In the genomic region with DNA sequence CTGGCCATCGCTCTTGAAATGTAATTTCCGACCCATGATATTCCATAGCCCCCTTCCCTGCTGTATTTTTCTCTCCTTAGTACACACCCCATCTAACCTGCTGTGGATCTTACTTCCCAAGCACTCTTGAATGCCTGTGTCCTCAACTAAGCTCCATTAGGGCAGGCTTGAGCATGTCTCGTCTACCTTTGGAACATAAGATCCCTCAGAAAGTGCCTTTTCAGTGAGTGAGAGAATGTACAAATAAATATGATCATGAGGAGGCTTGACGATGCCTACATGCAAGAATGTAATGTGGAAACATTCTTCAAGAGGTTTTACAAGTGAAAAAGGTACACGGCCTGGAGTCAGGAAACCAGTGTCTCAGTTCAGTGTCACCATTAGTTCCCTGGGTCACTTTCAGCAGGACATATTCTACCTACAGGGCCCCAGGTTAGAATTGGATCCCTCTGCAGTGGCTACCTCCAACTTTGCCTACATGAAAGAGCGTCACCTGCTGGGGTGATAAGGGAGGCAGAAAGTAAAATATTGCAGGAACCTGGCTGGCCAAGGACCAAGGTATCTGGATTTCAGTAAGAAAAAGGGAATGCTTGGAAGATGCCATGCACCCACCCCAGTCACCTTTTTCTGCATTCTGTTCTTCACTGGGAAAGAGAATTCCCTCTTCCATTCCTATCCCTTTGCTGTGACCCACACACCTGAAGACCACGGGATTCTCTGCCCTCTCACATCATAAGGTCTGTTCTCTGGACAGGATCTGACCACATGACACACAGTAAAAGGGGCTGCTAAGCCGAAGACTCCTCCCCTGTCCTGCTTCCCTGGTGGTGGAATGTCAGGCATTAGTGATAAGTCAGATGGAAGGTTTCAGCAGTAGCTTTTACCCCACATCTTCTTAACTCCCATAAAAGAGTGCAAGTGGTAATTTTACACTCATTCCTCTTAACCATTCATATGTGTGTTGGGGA, we compare ENCODE assay signal across 13 cellular contexts. TPM values are rescaled to one million over a fixed set of nuclear protein-coding genes. Genes with fewer than 3 reads are reported as not detected.
A peak's percentile ranks its signal among the peaks of the same experiment; 100 is the strongest.
DNase-seq lines count a peak whose midpoint lies in the region; ATAC-seq and TF ChIP-seq lines count a peak whose summit lies in the region.
"Had no signal": no experiment of that assay in that cellular context is flagged by ENCODE, and none has a peak within 500 bp of the region (broad histone marks: within the 10 kb centered on the region; RNA-seq: fewer than 3 reads in every experiment).

No MANE protein-coding gene starts in this region.

- H3K27ac ChIP-seq in lung (ENCODE audit: low read depth in 1 of 2, low read length in 1 of 2) (no peak overlapping the region), gastrocnemius medialis (no peak overlapping the region)
- H3K27ac ChIP-seq: heart left ventricle had no signal

- ATAC-seq in lung (ENCODE audit: insufficient read depth, low FRiP score): no peak
- ATAC-seq in gastrocnemius medialis: no peak
- ATAC-seq in GM21529 (IDR thresholded peaks at IDR 0.05; ENCODE audit: unreplicated experiment): no peak
- no peak for ATAC-seq in left cardiac atrium
- ATAC-seq: heart left ventricle had no signal

- H3K36me3 ChIP-seq in lung (ENCODE audit: control insufficient read depth in 2 of 2, insufficient read depth in 2 of 2, low read length in 2 of 2): no peaks in the 10 kb centered on the region
- H3K36me3 ChIP-seq in gastrocnemius medialis: no peaks in the 10 kb centered on the region
- H3K36me3 ChIP-seq: heart left ventricle had no signal

- DNase-seq in Calu3: peak; percentile 53
- peak; percentile 18 to 24 for DNase-seq in cardiac fibroblast (ENCODE audit: low read depth in 2 of 2)
- DNase-seq in lung (ENCODE audit: low spot score): no peak
- DNase-seq in gastrocnemius medialis: no peak
- no peak for DNase-seq in activated CD4-positive, alpha-beta T cell treated with anti-CD3 and anti-CD28 coated beads, Interleukin-2, amount 50 U/mL, for 1 hour
- no peak for DNase-seq in left cardiac atrium
- DNase-seq: central memory CD4-positive, alpha-beta T cell; DMS79 treated with DMSO at 0.1 percent for 48 hours; heart left ventricle; naive B cell; stimulated activated naive CD4-positive, alpha-beta T cell had no signal

- no peaks in the 10 kb centered on the region for H3K27me3 ChIP-seq in lung (ENCODE audit: control insufficient read depth, insufficient read depth)
- H3K27me3 ChIP-seq in gastrocnemius medialis: no peaks in the 10 kb centered on the region

- no peak overlapping the region for H3K27ac Mint-ChIP-seq in Calu3 (ENCODE audit: unreplicated experiment)
- H3K27ac Mint-ChIP-seq: naive B cell had no signal

- peaks cover 0 to 5% of the 10 kb centered on the region in 2 donors for H3K9me3 ChIP-seq in lung (ENCODE audit: control insufficient read depth in 2 of 2, insufficient read depth in 1 of 2, low read length in 1 of 2)
- H3K9me3 ChIP-seq in gastrocnemius medialis: no peaks in the 10 kb centered on the region

- H3K36me3 Mint-ChIP-seq in Calu3 (ENCODE audit: insufficient read depth, unreplicated experiment): no peaks in the 10 kb centered on the region

- no TSS peak for BruUV-seq in Calu3 (replicated peaks; lab: Mats Ljungman, UMichigan)

- peaks cover 11% of the 10 kb centered on the region for H3K27me3 Mint-ChIP-seq in Calu3 (ENCODE audit: unreplicated experiment)

- no peak overlapping the region for H3K4me3 ChIP-seq in cardiac fibroblast (replicated peaks in 1 of 2; ENCODE audit: low read depth in 2 of 2, low read length in 2 of 2)
- H3K4me3 ChIP-seq in lung: no peak overlapping the region
- H3K4me3 ChIP-seq in gastrocnemius medialis: no peak overlapping the region
- H3K4me3 ChIP-seq: heart left ventricle had no signal

- TF ChIP-seq CTCF in Calu3 (IDR thresholded peaks at IDR 0.05; ENCODE audit: unreplicated experiment) (peak; percentile 63), cardiac fibroblast (IDR thresholded peaks at IDR 0.05; ENCODE audit: low read depth, low read length) (peak; percentile 51), lung (IDR thresholded peaks at IDR 0.05; ENCODE audit: control extremely low read depth, extremely low read depth) (peak; percentile 7), gastrocnemius medialis (IDR thresholded peaks at IDR 0.05 in 4 of 5, conservative IDR thresholded peaks at IDR 0.05 in 1 of 5) (no peak)

- peaks cover 9% of the 10 kb centered on the region for H3K9me3 Mint-ChIP-seq in Calu3 (ENCODE audit: low read depth, unreplicated experiment)

- TF ChIP-seq RAD21 in Ishikawa (IDR thresholded peaks at IDR 0.05; ENCODE audit: low read depth): peak; percentile 49

- no peaks in the 10 kb centered on the region for H3K4me1 ChIP-seq in lung (ENCODE audit: control insufficient read depth in 2 of 2, insufficient read depth in 2 of 2, low read length in 2 of 2)
- no peaks in the 10 kb centered on the region for H3K4me1 ChIP-seq in gastrocnemius medialis
- H3K4me1 ChIP-seq: heart left ventricle had no signal

- no peak for TF ChIP-seq EP300 in Ishikawa (IDR thresholded peaks at IDR 0.05; ENCODE audit: borderline replicate concordance)

- H3K4me1 Mint-ChIP-seq in Calu3 (ENCODE audit: low read depth, unreplicated experiment): peaks cover 29% of the 10 kb centered on the region
- H3K4me1 Mint-ChIP-seq: naive B cell had no signal

- intact Hi-C loops in Calu3 (cut with micrococcal nuclease; ENCODE audit: unreplicated experiment): loop anchor here (1.0 to 10.0 kb wide), 3 partner anchors 58 to 280 kb away; a partner anchor contains a TSS
- intact Hi-C loops in gastrocnemius medialis (cut with DNase I; ENCODE audit: low total_unique reads): no loop called here
- intact Hi-C loops in left cardiac atrium (cut with DNase I): no loop called here

- H3K4me3 Mint-ChIP-seq in Calu3 (ENCODE audit: low read depth, unreplicated experiment): no peak overlapping the region
- H3K4me3 Mint-ChIP-seq: naive B cell had no signal

- 67 to 77% methylated on average over 8 of the region's 8 CpGs for WGBS in lung, 2 donors

- in situ Hi-C loops in gastrocnemius medialis (cut with MboI; ENCODE audit: low sequenced_read_pairs in 4 of 4): no loop called here

- CTCF ChIA-PET in Calu3 (lab: Charles Lee): interaction anchor here (1.0 to 1.3 kb wide), 2 partner anchors 24 to 281 kb away, joined by 3 read pairs; no protein-coding TSS in a partner anchor

- no peak for TF ChIP-seq POLR2A in gastrocnemius medialis (IDR thresholded peaks at IDR 0.05)

TF ChIP-seq in Ishikawa, 13 proteins besides CTCF, POLR2A, EP300 and RAD21 (continues in another document):
- TF ChIP-seq CEBPB (IDR thresholded peaks at IDR 0.05): no peak
- no peak for TF ChIP-seq FOXM1 (IDR thresholded peaks at IDR 0.05; ENCODE audit: borderline replicate concordance, low read depth)
- TF ChIP-seq, protein P1, sequence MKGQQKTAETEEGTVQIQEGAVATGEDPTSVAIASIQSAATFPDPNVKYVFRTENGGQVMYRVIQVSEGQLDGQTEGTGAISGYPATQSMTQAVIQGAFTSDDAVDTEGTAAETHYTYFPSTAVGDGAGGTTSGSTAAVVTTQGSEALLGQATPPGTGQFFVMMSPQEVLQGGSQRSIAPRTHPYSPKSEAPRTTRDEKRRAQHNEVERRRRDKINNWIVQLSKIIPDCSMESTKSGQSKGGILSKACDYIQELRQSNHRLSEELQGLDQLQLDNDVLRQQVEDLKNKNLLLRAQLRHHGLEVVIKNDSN (IDR thresholded peaks at IDR 0.05): no peak
- TF ChIP-seq EGR1 (IDR thresholded peaks at IDR 0.05): no peak
- TF ChIP-seq, protein P2, sequence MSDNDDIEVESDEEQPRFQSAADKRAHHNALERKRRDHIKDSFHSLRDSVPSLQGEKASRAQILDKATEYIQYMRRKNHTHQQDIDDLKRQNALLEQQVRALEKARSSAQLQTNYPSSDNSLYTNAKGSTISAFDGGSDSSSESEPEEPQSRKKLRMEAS (IDR thresholded peaks at IDR 0.05): no peak
- TF ChIP-seq TCF12 (IDR thresholded peaks at IDR 0.05; ENCODE audit: low read depth): no peak
- TF ChIP-seq YY1 (IDR thresholded peaks at IDR 0.05; ENCODE audit: low read depth): no peak
- TF ChIP-seq NFIC (IDR thresholded peaks at IDR 0.05): no peak
- no peak for TF ChIP-seq TAF1 (IDR thresholded peaks at IDR 0.05; ENCODE audit: low read depth)
- TF ChIP-seq CREB1 (IDR thresholded peaks at IDR 0.05; ENCODE audit: low read depth): no peak

RNA-seq across cellular contexts. Expression of a gene that starts 24.6 kb away (rescaled TPM):
- total RNA-seq in Calu3 (2022) (167 and 235 TPM in 2 replicates), lung (1,000 to 10,000 TPM in 1 of 2 donors, 100 to 1,000 TPM in 1; 120 to 1,581 TPM), gastrocnemius medialis (100 to 1,000 TPM in 1 of 4 donors, 10 to 100 TPM in 1, 1 to 10 TPM in 1, under 1 TPM in 1; 0.56 to 135 (median 29.2) TPM), left cardiac atrium (10 to 100 TPM in 1 of 2 donors, 1 to 10 TPM in 1; 7.1 to 18.2 TPM)
- 1,000 to 10,000 TPM in 1 of 2 donors, 100 to 1,000 TPM in 1; 662 to 1,798 TPM for polyA plus RNA-seq in lung

RNA-seq across cellular contexts. Expression of a gene that starts 39.6 kb away (rescaled TPM):
- total RNA-seq in Calu3 (2022) (not detected in 2 replicates), lung (under 1 TPM in 1 of 2 donors, not detected in 1; 0.21 TPM), gastrocnemius medialis (under 1 TPM in 1 of 4 donors, not detected in 3; 0.22 TPM), left cardiac atrium (not detected)
- under 1 TPM in 1 of 2 donors, not detected in 1; 0.02 TPM for polyA plus RNA-seq in lung
- total RNA-seq: heart left ventricle had no signal
- polyA plus RNA-seq: heart left ventricle had no signal

RNA-seq across cellular contexts. Expression of a gene that starts 46.5 kb away (rescaled TPM):
- not detected in 2 replicates for total RNA-seq in Calu3 (2022)
- total RNA-seq in lung: not detected
- under 1 TPM in 1 of 2 donors, not detected in 1; 0.05 TPM for polyA plus RNA-seq in lung
- total RNA-seq in gastrocnemius medialis: not detected
- not detected for total RNA-seq in left cardiac atrium
- total RNA-seq: heart left ventricle had no signal
- polyA plus RNA-seq: heart left ventricle had no signal

Comparison
In these comparisons a context has a peak if more than half of its experiments do, and no peak if none do; other contexts are left out.
1. DNase-seq: peak in Calu3 (single experiment) and cardiac fibroblast (2 of 2); none in lung (single experiment), gastrocnemius medialis (0 of 2), activated CD4-positive, alpha-beta T cell treated with anti-CD3 and anti-CD28 coated beads, Interleukin-2, amount 50 U/mL, for 1 hour (single experiment) and left cardiac atrium (single experiment).
2. CTCF ChIP-seq: peak in Calu3 (single experiment), cardiac fibroblast (single experiment) and lung (single experiment); none in gastrocnemius medialis (0 of 5).